In genomic region chr19:58386576-58387337, GRCh38 we compare ENCODE assay signal across 1 cellular context.
TF ChIP-seq lines count a peak whose summit lies in the region.

TSS of gene RPS5 (plus strand) at chr19:58387269. CDS start at chr19:58388138, 869 bp downstream.

TF ChIP-seq in K562, 482 proteins besides CTCF, POLR2A, EP300 and RAD21 (continued from another document and continues in another):
- TF ChIP-seq RERE (CRISPR knock-in tag; IDR thresholded peaks at IDR 0.05; ENCODE audit: borderline replicate concordance) (no peak), ZNF134 (CRISPR knock-in tag; conservative IDR thresholded peaks at IDR 0.05) (no peak), MAX (CRISPR knock-in tag; IDR thresholded peaks at IDR 0.05) (peak; percentile 95), SRSF3 (IDR thresholded peaks at IDR 0.05; ENCODE audit: insufficient read depth, low read length) (peak; percentile 62; the same call in 1 of the 2 replicates), ZNF143 (CRISPR knock-in tag; IDR thresholded peaks at IDR 0.05) (no peak), JUNB (CRISPR knock-in tag; conservative IDR thresholded peaks at IDR 0.05) (no peak), HDAC8 (tag; IDR thresholded peaks at IDR 0.05) (no peak), BDP1 (IDR thresholded peaks at IDR 0.05; ENCODE audit: insufficient read depth, insufficient read length) (no peak), DMBX1 (CRISPR knock-in tag; IDR thresholded peaks at IDR 0.05; ENCODE audit: borderline replicate concordance) (peak; percentile 18; the same call in 1 of the 2 replicates), HMBOX1 (IDR thresholded peaks at IDR 0.05) (no peak), ZNF280B (CRISPR knock-in tag; IDR thresholded peaks at IDR 0.05) (no peak), FOXA1 (IDR thresholded peaks at IDR 0.05; ENCODE audit: borderline replicate concordance) (no peak), ZNF518B (CRISPR knock-in tag; IDR thresholded peaks at IDR 0.05) (no peak), E2F4 (CRISPR knock-in tag; IDR thresholded peaks at IDR 0.05; ENCODE audit: low read depth) (0 out of 2 replicates have a peak, but pooled peaks have one; percentile 17), ZNF280A (IDR thresholded peaks at IDR 0.05; ENCODE audit: low read depth, partially characterized antibody) (no peak), FOXP1 (CRISPR knock-in tag; IDR thresholded peaks at IDR 0.05) (peak; percentile 85), SUPT5H (IDR thresholded peaks at IDR 0.05) (peak; percentile 94), HINFP (tag; conservative IDR thresholded peaks at IDR 0.05; ENCODE audit: low read depth) (peak; percentile 58; the same call in 1 of the 2 replicates), SIN3A (IDR thresholded peaks at IDR 0.05; ENCODE audit: borderline replicate concordance in 2 of 2, control insufficient read depth in 1 of 2, low read depth in 2 of 2, low read length in 2 of 2) (peak; percentile 84 to 99; a peak in 3 of 4 replicates), CXXC5 (CRISPR knock-in tag; IDR thresholded peaks at IDR 0.05) (peak; percentile 89), ZNF592 (IDR thresholded peaks at IDR 0.05) (peak; percentile 94), AFF4 (CRISPR knock-in tag; IDR thresholded peaks at IDR 0.05) (peak; percentile 53), TRIM24 (IDR thresholded peaks at IDR 0.05) (peak in 1 of 2 experiments; percentile 44; a peak in 1 of 4 replicates)
